11 cellular contexts compared by ENCODE assay signal in the genomic region with DNA sequence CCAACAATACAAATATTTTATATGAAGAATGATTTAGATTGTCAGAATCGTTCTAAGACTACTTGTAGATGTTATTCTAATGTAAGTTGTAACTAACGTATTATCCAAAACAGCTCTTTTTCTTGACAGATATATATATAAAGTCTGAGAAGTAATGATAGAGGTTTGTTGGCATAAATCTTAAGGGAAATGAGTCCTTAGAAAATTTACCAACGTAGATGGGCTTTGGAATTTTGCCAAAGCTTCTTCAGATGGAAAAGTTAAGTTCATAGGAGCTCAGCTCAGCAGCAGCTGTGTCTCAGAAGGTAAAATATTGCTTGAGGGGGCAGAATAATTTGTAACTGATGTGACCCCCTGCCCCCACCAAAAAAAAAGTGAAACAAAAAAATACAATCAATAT.
DNase-seq lines count a peak whose midpoint lies in the region; ATAC-seq and TF ChIP-seq lines count a peak whose summit lies in the region.
"Had no signal": no experiment of that assay in that cellular context is flagged by ENCODE, and none has a peak within 500 bp of the region (broad histone marks: within the 10 kb centered on the region; RNA-seq: fewer than 3 reads in every experiment).

No MANE protein-coding gene starts in this region.

- DNase-seq in HFF-Myc (ENCODE audit: extremely low read depth, low read depth) (no peak), ascending aorta (ENCODE audit: low spot score in 2 of 2) (no peak), spleen (no peak), amniotic stem cell (lab: John Stamatoyannopoulos, UW) (no peak), D341Med (ENCODE audit: low spot score) (no peak)
- DNase-seq in activated CD8-positive, alpha-beta memory T cell treated with anti-CD3 and anti-CD28 coated beads for 24 hours = no peak
- DNase-seq in activated T-cell treated with anti-CD3 and anti-CD28 coated beads, Interleukin-2, amount 50 U/mL, for 4 hours = no peak
- DNase-seq: activated T-cell treated with anti-CD3 and anti-CD28 coated beads, Interleukin-2, amount 50 U/mL, for 24 hours; mesendoderm; NCI-H510A treated with DMSO at 0.1 percent for 48 hours had no signal

- peaks cover 0 to 9% of the 10 kb centered on the region in 2 donors for H3K36me3 ChIP-seq in ascending aorta
- peaks cover 0 to 13% of the 10 kb centered on the region in 2 donors for H3K36me3 ChIP-seq in gastroesophageal sphincter
- H3K36me3 ChIP-seq in spleen = peaks cover 3 to 54% (median 11%) of the 10 kb centered on the region in 6 donors

- TF ChIP-seq POLR2A in gastroesophageal sphincter (IDR thresholded peaks at IDR 0.05) = no peak
- no peak for TF ChIP-seq POLR2A in spleen (IDR thresholded peaks at IDR 0.05)

- no peak overlapping the region for H3K4me3 Mint-ChIP-seq in activated T-cell treated with anti-CD3 and anti-CD28 coated beads, Interleukin-2, amount 50 U/mL, for 4 hours
- H3K4me3 Mint-ChIP-seq: activated T-cell treated with anti-CD3 and anti-CD28 coated beads, Interleukin-2, amount 50 U/mL, for 24 hours had no signal

- peaks cover 2% of the 10 kb centered on the region for H3K36me3 Mint-ChIP-seq in activated T-cell treated with anti-CD3 and anti-CD28 coated beads, Interleukin-2, amount 50 U/mL, for 4 hours (ENCODE audit: insufficient read depth)

- H3K9me3 Mint-ChIP-seq in activated T-cell treated with anti-CD3 and anti-CD28 coated beads, Interleukin-2, amount 50 U/mL, for 4 hours = no peaks in the 10 kb centered on the region
- H3K9me3 Mint-ChIP-seq: activated T-cell treated with anti-CD3 and anti-CD28 coated beads, Interleukin-2, amount 50 U/mL, for 24 hours had no signal

- no peaks in the 10 kb centered on the region for H3K9me3 ChIP-seq in ascending aorta
- no peaks in the 10 kb centered on the region for H3K9me3 ChIP-seq in gastroesophageal sphincter
- H3K9me3 ChIP-seq in spleen = no peaks in the 10 kb centered on the region

- H3K27me3 ChIP-seq in ascending aorta (no peaks in the 10 kb centered on the region), gastroesophageal sphincter (no peaks in the 10 kb centered on the region), spleen (replicated peaks in 1 of 7) (no peaks in the 10 kb centered on the region)

- 18 to 58% methylated on average over 3 of the region's 3 CpGs for WGBS in gastroesophageal sphincter (ENCODE audit: low coverage in 1 of 2), 2 donors
- 57 to 62% (median 60%) methylated on average over 3 of the region's 3 CpGs for WGBS in spleen, 5 donors

- intact Hi-C loops in ascending aorta (cut with DNase I) = loop anchor here (2.0 to 10.0 kb wide), 3 partner anchors 19 to 367 kb away; partner anchors contain the start of genes BCL2L13 and PEX26
- intact Hi-C loops in spleen (cut with DNase I; ENCODE audit: low total_unique reads) = no loop called here

- H3K27me3 Mint-ChIP-seq in activated T-cell treated with anti-CD3 and anti-CD28 coated beads, Interleukin-2, amount 50 U/mL, for 4 hours (ENCODE audit: low read depth) = no peaks in the 10 kb centered on the region
- H3K27me3 Mint-ChIP-seq: activated T-cell treated with anti-CD3 and anti-CD28 coated beads, Interleukin-2, amount 50 U/mL, for 24 hours had no signal

- H3K4me1 ChIP-seq in ascending aorta (no peaks in the 10 kb centered on the region), gastroesophageal sphincter (peaks cover 5 to 54% (median 7%) of the 10 kb centered on the region in 3 donors), spleen (peaks cover 4 to 31% (median 16%) of the 10 kb centered on the region in 6 donors)

- TF ChIP-seq CTCF in HFF-Myc (IDR thresholded peaks at IDR 0.05; ENCODE audit: low read depth, low read length, missing control alignments) (no peak), ascending aorta (IDR thresholded peaks at IDR 0.05) (no peak), gastroesophageal sphincter (IDR thresholded peaks at IDR 0.05) (no peak), spleen (IDR thresholded peaks at IDR 0.05 in 8 of 11, conservative IDR thresholded peaks at IDR 0.05 in 3 of 11) (no peak)

- peaks cover 15% of the 10 kb centered on the region for H3K4me1 Mint-ChIP-seq in activated T-cell treated with anti-CD3 and anti-CD28 coated beads, Interleukin-2, amount 50 U/mL, for 4 hours (ENCODE audit: low read depth)

- H3K4me3 ChIP-seq in HFF-Myc (replicated peaks; ENCODE audit: low read depth, low read length) = peak overlapping the region; percentile 26
- peak overlapping the region; percentile 42 to 59 for H3K4me3 ChIP-seq in ascending aorta
- peak overlapping the region; percentile 44 to 52 for H3K4me3 ChIP-seq in gastroesophageal sphincter
- peak overlapping the region in 3 of 8 donors; percentile 16 to 48 (median 26) for H3K4me3 ChIP-seq in spleen

- H3K27ac ChIP-seq in ascending aorta (peak overlapping the region; percentile 65 to 67), gastroesophageal sphincter (peak overlapping the region; percentile 79 to 85 (median 80)), spleen (peak overlapping the region in 5 of 8 donors; percentile 46 to 78 (median 73))

- TF ChIP-seq EP300 in gastroesophageal sphincter (IDR thresholded peaks at IDR 0.05) = no peak

- no peak for ATAC-seq in gastroesophageal sphincter
- no peak for ATAC-seq in activated T-cell treated with anti-CD3 and anti-CD28 coated beads, Interleukin-2, amount 50 U/mL, for 4 hours
